Comparison of ENCODE assay signal across 17 cellular contexts in the genomic region with DNA sequence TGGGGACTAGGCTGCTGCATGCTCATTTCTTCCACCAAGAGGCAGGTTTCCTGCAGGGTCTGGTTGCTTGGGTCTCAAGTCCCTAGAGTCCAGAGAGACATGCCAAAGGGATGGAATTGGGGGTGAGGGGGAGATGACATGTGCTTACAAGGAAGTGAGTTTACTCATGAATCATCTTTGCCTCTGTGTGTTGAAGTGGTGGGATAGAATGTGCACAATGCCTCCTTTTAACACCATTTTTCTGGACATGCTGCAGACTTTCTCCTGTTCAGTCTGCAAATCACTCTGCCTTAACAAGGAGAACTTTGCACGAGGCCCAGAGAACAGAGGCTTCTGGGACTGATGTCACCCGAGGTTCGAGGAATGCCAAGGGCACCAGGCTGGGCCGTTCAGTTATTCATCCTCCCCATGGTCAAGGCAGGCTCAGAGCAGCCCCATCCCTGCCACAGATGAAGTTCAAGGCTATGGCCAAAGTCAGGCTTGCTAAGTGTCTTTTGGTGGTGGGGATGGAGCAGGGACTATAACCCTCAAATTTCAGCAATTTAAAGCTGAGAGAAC. TPM values are rescaled to one million over a fixed set of nuclear protein-coding genes. Genes with fewer than 3 reads are reported as not detected.
DNase-seq lines count a peak whose midpoint lies in the region; ATAC-seq, FAIRE-seq and TF ChIP-seq lines count a peak whose summit lies in the region.
"Had no signal": no experiment of that assay in that cellular context is flagged by ENCODE, and none has a peak within 500 bp of the region (broad histone marks: within the 10 kb centered on the region; RNA-seq: fewer than 3 reads in every experiment).

No MANE protein-coding gene starts in this region.

- no peaks in the 10 kb centered on the region for H3K9me3 ChIP-seq in T-helper 17 cell (ENCODE audit: control insufficient read depth, low read length, poor library complexity, severe bottlenecking)
- H3K9me3 ChIP-seq: suprapubic skin had no signal

- no peak for DNase-seq in activated CD4-positive, alpha-beta T cell treated with anti-CD3 and anti-CD28 coated beads for 36 hours
- no peak for DNase-seq in activated CD4-positive, alpha-beta T cell treated with anti-CD3 and anti-CD28 coated beads, Interleukin-2, amount 50 U/mL, for 4 hours
- DNase-seq in fibroblast of the aortic adventitia (ENCODE audit: low read depth) (peak; percentile 29), urothelium cell line (ENCODE audit: low spot score) (peak; percentile 49), T-helper 17 cell (no peak), Right ventricle myocardium inferior (ENCODE audit: missing footprints) (no peak), NCI-H1694 (lab: John Stamatoyannopoulos, UW) (no peak)
- DNase-seq: activated naive CD4-positive, alpha-beta T cell treated with anti-CD3 and anti-CD28 coated beads, Interleukin-2, amount 50 U/mL, for 16 hours; Calu3; NCI-H187; NCI-H526; Right ventricle myocardium superior had no signal

- POLR2A ChIA-PET in activated CD4-positive, alpha-beta T cell treated with anti-CD3 and anti-CD28 coated beads for 36 hours (lab: Charles Lee): no interaction called here

- FAIRE-seq in urothelium cell line (lab: Jason Lieb, UNC): peak; percentile 13
- FAIRE-seq: A204.1, TTC549 had no signal

- peak; percentile 26 for ATAC-seq in activated CD4-positive, alpha-beta T cell treated with anti-CD3 and anti-CD28 coated beads for 36 hours
- ATAC-seq in SK-N-SH treated with all-trans-retinoic acid at 6 μM for 48 hours (peak; percentile 20; the same call in 2 of the 3 replicates), T-helper 17 cell (no peak), Right ventricle myocardium inferior (no peak)

- intact Hi-C loops in activated CD4-positive, alpha-beta T cell treated with anti-CD3 and anti-CD28 coated beads for 36 hours (cut with DNase I, micrococcal nuclease): no loop called here
- intact Hi-C loops in Right ventricle myocardium inferior (cut with DNase I): no loop called here

- no peak overlapping the region for H3K27ac Mint-ChIP-seq in activated CD4-positive, alpha-beta T cell treated with anti-CD3 and anti-CD28 coated beads for 36 hours
- no peak overlapping the region for H3K27ac Mint-ChIP-seq in T-helper 17 cell
- H3K27ac Mint-ChIP-seq: neural progenitor cell had no signal

- H3K27me3 Mint-ChIP-seq in activated CD4-positive, alpha-beta T cell treated with anti-CD3 and anti-CD28 coated beads for 36 hours: peaks cover 2% of the 10 kb centered on the region
- no peaks in the 10 kb centered on the region for H3K27me3 Mint-ChIP-seq in T-helper 17 cell

- H3K4me1 Mint-ChIP-seq in activated CD4-positive, alpha-beta T cell treated with anti-CD3 and anti-CD28 coated beads for 36 hours: peaks cover 19% of the 10 kb centered on the region
- H3K4me1 Mint-ChIP-seq in T-helper 17 cell: peaks cover 7% of the 10 kb centered on the region

- H3K4me3 ChIP-seq in fibroblast of the aortic adventitia (ENCODE audit: low read depth, low read length): no peak overlapping the region
- H3K4me3 ChIP-seq: neural progenitor cell, suprapubic skin had no signal

- TF ChIP-seq CTCF in fibroblast of the aortic adventitia (IDR thresholded peaks at IDR 0.05; ENCODE audit: insufficient read depth, low read length): no peak

- no peaks in the 10 kb centered on the region for H3K9me3 Mint-ChIP-seq in activated CD4-positive, alpha-beta T cell treated with anti-CD3 and anti-CD28 coated beads for 36 hours (ENCODE audit: low read depth)
- H3K9me3 Mint-ChIP-seq: neural progenitor cell had no signal

- H3K4me3 Mint-ChIP-seq in activated CD4-positive, alpha-beta T cell treated with anti-CD3 and anti-CD28 coated beads for 36 hours: no peak overlapping the region
- H3K4me3 Mint-ChIP-seq in T-helper 17 cell: no peak overlapping the region
- H3K4me3 Mint-ChIP-seq: neural progenitor cell had no signal

- H3K36me3 Mint-ChIP-seq in activated CD4-positive, alpha-beta T cell treated with anti-CD3 and anti-CD28 coated beads for 36 hours (ENCODE audit: low read depth): no peaks in the 10 kb centered on the region
- H3K36me3 Mint-ChIP-seq in T-helper 17 cell (ENCODE audit: low read depth): no peaks in the 10 kb centered on the region
- H3K36me3 Mint-ChIP-seq: neural progenitor cell had no signal

- CTCF ChIA-PET in activated CD4-positive, alpha-beta T cell treated with anti-CD3 and anti-CD28 coated beads for 36 hours (lab: Charles Lee): interaction anchor here (0.7 to 0.9 kb wide), 3 partner anchors 15 to 134 kb away, joined by 3 to 5 read pairs (median 4); no protein-coding TSS in a partner anchor

TF ChIP-seq in SK-N-SH treated with all-trans-retinoic acid at 6 μM for 48 hours, 23 proteins besides CTCF, POLR2A, EP300 and RAD21 (continues in another document):
- no peak for TF ChIP-seq GLIS3 (CRISPR knock-in tag; IDR thresholded peaks at IDR 0.05)
- TF ChIP-seq ZNF70 (CRISPR knock-in tag; IDR thresholded peaks at IDR 0.05): no peak
- TF ChIP-seq ZNF565 (CRISPR knock-in tag; conservative IDR thresholded peaks at IDR 0.05; ENCODE audit: low read depth): no peak
- TF ChIP-seq ZFP3 (CRISPR knock-in tag; IDR thresholded peaks at IDR 0.05): no peak
- TF ChIP-seq, protein P1, sequence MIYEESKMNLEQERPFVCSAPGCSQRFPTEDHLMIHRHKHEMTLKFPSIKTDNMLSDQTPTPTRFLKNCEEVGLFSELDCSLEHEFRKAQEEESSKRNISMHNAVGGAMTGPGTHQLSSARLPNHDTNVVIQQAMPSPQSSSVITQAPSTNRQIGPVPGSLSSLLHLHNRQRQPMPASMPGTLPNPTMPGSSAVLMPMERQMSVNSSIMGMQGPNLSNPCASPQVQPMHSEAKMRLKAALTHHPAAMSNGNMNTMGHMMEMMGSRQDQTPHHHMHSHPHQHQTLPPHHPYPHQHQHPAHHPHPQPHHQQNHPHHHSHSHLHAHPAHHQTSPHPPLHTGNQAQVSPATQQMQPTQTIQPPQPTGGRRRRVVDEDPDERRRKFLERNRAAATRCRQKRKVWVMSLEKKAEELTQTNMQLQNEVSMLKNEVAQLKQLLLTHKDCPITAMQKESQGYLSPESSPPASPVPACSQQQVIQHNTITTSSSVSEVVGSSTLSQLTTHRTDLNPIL (CRISPR knock-in tag; IDR thresholded peaks at IDR 0.05; ENCODE audit: low read depth): no peak
- TF ChIP-seq BACH2 (CRISPR knock-in tag; IDR thresholded peaks at IDR 0.05; ENCODE audit: borderline replicate concordance): no peak
- TF ChIP-seq ESRRG (CRISPR knock-in tag; IDR thresholded peaks at IDR 0.05): no peak
- TF ChIP-seq, protein P2, sequence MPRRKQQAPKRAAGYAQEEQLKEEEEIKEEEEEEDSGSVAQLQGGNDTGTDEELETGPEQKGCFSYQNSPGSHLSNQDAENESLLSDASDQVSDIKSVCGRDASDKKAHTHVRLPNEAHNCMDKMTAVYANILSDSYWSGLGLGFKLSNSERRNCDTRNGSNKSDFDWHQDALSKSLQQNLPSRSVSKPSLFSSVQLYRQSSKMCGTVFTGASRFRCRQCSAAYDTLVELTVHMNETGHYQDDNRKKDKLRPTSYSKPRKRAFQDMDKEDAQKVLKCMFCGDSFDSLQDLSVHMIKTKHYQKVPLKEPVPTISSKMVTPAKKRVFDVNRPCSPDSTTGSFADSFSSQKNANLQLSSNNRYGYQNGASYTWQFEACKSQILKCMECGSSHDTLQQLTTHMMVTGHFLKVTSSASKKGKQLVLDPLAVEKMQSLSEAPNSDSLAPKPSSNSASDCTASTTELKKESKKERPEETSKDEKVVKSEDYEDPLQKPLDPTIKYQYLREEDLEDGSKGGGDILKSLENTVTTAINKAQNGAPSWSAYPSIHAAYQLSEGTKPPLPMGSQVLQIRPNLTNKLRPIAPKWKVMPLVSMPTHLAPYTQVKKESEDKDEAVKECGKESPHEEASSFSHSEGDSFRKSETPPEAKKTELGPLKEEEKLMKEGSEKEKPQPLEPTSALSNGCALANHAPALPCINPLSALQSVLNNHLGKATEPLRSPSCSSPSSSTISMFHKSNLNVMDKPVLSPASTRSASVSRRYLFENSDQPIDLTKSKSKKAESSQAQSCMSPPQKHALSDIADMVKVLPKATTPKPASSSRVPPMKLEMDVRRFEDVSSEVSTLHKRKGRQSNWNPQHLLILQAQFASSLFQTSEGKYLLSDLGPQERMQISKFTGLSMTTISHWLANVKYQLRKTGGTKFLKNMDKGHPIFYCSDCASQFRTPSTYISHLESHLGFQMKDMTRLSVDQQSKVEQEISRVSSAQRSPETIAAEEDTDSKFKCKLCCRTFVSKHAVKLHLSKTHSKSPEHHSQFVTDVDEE (CRISPR knock-in tag; IDR thresholded peaks at IDR 0.05): no peak
- TF ChIP-seq, protein P3, sequence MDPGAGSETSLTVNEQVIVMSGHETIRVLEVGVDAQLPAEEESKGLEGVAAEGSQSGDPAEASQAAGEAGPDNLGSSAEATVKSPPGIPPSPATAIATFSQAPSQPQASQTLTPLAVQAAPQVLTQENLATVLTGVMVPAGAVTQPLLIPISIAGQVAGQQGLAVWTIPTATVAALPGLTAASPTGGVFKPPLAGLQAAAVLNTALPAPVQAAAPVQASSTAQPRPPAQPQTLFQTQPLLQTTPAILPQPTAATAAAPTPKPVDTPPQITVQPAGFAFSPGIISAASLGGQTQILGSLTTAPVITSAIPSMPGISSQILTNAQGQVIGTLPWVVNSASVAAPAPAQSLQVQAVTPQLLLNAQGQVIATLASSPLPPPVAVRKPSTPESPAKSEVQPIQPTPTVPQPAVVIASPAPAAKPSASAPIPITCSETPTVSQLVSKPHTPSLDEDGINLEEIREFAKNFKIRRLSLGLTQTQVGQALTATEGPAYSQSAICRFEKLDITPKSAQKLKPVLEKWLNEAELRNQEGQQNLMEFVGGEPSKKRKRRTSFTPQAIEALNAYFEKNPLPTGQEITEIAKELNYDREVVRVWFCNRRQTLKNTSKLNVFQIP (CRISPR knock-in tag; IDR thresholded peaks at IDR 0.05; ENCODE audit: borderline replicate concordance, low read depth): no peak
- no peak for TF ChIP-seq TOX (CRISPR knock-in tag; IDR thresholded peaks at IDR 0.05; ENCODE audit: borderline replicate concordance)
- no peak for TF ChIP-seq PPARA (CRISPR knock-in tag; IDR thresholded peaks at IDR 0.05; ENCODE audit: borderline replicate concordance)
- no peak for TF ChIP-seq ARNTL (CRISPR knock-in tag; IDR thresholded peaks at IDR 0.05; ENCODE audit: borderline replicate concordance, low read depth)
- no peak for TF ChIP-seq OSR1 (CRISPR knock-in tag; IDR thresholded peaks at IDR 0.05)

RNA-seq across cellular contexts. Expression of a gene that starts 9.5 kb away (rescaled TPM):
- total RNA-seq in activated CD4-positive, alpha-beta T cell treated with anti-CD3 and anti-CD28 coated beads for 36 hours: 10 to 100 TPM; 60.9 to 70.7 TPM
- 4.1 and 21.6 TPM in 2 replicates for total RNA-seq in fibroblast of the aortic adventitia (ENCODE audit: low replicate concordance)
- total RNA-seq in T-helper 17 cell: 100 to 1,000 TPM in 1 of 2 donors, 10 to 100 TPM in 1; 91.9 to 147 TPM
- total RNA-seq in Right ventricle myocardium inferior: 6.2 TPM

Comparison
In these comparisons a context has a peak if more than half of its experiments do, and no peak if none do; other contexts are left out.
1. ATAC-seq: peak in activated CD4-positive, alpha-beta T cell treated with anti-CD3 and anti-CD28 coated beads for 36 hours (single experiment) and SK-N-SH treated with all-trans-retinoic acid at 6 μM for 48 hours (single experiment); none in T-helper 17 cell (single experiment) and Right ventricle myocardium inferior (single experiment).
2. DNase-seq: peak in fibroblast of the aortic adventitia (single experiment) and urothelium cell line (single experiment); none in activated CD4-positive, alpha-beta T cell treated with anti-CD3 and anti-CD28 coated beads for 36 hours (single experiment), activated CD4-positive, alpha-beta T cell treated with anti-CD3 and anti-CD28 coated beads, Interleukin-2, amount 50 U/mL, for 4 hours (0 of 2), T-helper 17 cell (0 of 3), Right ventricle myocardium inferior (single experiment) and NCI-H1694 (single experiment).